23 cellular contexts compared by ENCODE assay signal in genomic region chr20:46937140-46937523, GRCh38. TPM values are rescaled to one million over a fixed set of nuclear protein-coding genes. Genes with fewer than 3 reads are reported as not detected.
DNase-seq lines count a peak whose midpoint lies in the region; ATAC-seq, FAIRE-seq and TF ChIP-seq lines count a peak whose summit lies in the region.
"Had no signal": no experiment of that assay in that cellular context is flagged by ENCODE, and none has a peak within 500 bp of the region (broad histone marks: within the 10 kb centered on the region; RNA-seq: fewer than 3 reads in every experiment).

No MANE protein-coding gene starts in this region.

- peak overlapping the region; percentile 76 to 82 (median 80) for H3K27ac Mint-ChIP-seq in nephron
- H3K27ac Mint-ChIP-seq: B cell; CD4-positive, CD25-positive, alpha-beta regulatory T cell; CD8-positive, alpha-beta T cell had no signal

- no peaks in the 10 kb centered on the region for H3K9me3 Mint-ChIP-seq in nephron
- H3K9me3 Mint-ChIP-seq: CD8-positive, alpha-beta T cell had no signal

- POLR2A ChIA-PET in HepG2 (lab: Yijun Ruan, JAX) (no interaction called here), K562 (lab: Yijun Ruan, JAX) (interaction anchor here (1.2 kb wide), 1 partner anchor 10 kb away, joined by 5 read pairs; no protein-coding TSS in a partner anchor)

- BruUV-seq in HepG2 (replicated peaks; lab: Mats Ljungman, UMichigan) (no TSS peak), K562 (replicated peaks; lab: Mats Ljungman, UMichigan) (no TSS peak)

- peaks cover 6% of the 10 kb centered on the region for H3K27me3 Mint-ChIP-seq in nephron (ENCODE audit: low read depth)

- no peaks in the 10 kb centered on the region for H4K20me1 ChIP-seq in HepG2 (ENCODE audit: insufficient read depth, low read length)
- peaks cover 4% of the 10 kb centered on the region; the same call in 1 of the 2 replicates for H4K20me1 ChIP-seq in K562 (replicated peaks; ENCODE audit: control insufficient read depth, insufficient read depth, low read length)
- H4K20me1 ChIP-seq: BLaER1 had no signal

- H3K4me1 Mint-ChIP-seq in nephron: peaks cover 47% of the 10 kb centered on the region
- H3K4me1 Mint-ChIP-seq: B cell; CD4-positive, CD25-positive, alpha-beta regulatory T cell had no signal

- H3K36me3 Mint-ChIP-seq in nephron (ENCODE audit: low read depth): no peaks in the 10 kb centered on the region
- H3K36me3 Mint-ChIP-seq: CD4-positive, CD25-positive, alpha-beta regulatory T cell; CD8-positive, alpha-beta T cell had no signal

- intact Hi-C loops in HepG2 (cut with micrococcal nuclease; ENCODE audit: unreplicated experiment) (no loop called here), right lobe of liver (cut with DNase I) (no loop called here), K562 (cut with micrococcal nuclease) (no loop called here), thyroid gland (cut with DNase I) (no loop called here)

- FAIRE-seq in HepG2 (lab: Jason Lieb, UNC): no peak
- no peak for FAIRE-seq in K562 (lab: Jason Lieb, UNC)
- FAIRE-seq: A204.1, G401.6, GM12892, H54 had no signal

- H3K4me2 ChIP-seq in HepG2 (ENCODE audit: low read depth, low read length): no peak overlapping the region
- no peak overlapping the region for H3K4me2 ChIP-seq in K562 (ENCODE audit: insufficient read depth, low read length)
- H3K4me2 ChIP-seq: BLaER1 had no signal

- CTCF ChIA-PET in HepG2 (lab: Yijun Ruan, JAX; ENCODE audit: low intra/inter-chr PET ratio, low total read pairs): no interaction called here
- CTCF ChIA-PET in K562 (lab: Yijun Ruan, JAX; ENCODE audit: low intra/inter-chr PET ratio): no interaction called here

- in situ Hi-C loops in HepG2 (cut with HindIII; ENCODE audit: extremely low pct_ligation_motif_present, low pct_unique_long_range_greater_than_20kb): no loop called here
- in situ Hi-C loops in K562 (cut with MboI): no loop called here

- H3K79me2 ChIP-seq in HepG2 (ENCODE audit: insufficient read depth, low read length) (no peaks in the 10 kb centered on the region), K562 (ENCODE audit: control insufficient read depth, insufficient read depth, low read length) (no peaks in the 10 kb centered on the region)

- no peak for TF ChIP-seq RAD21 in HepG2 (CRISPR knock-in tag; IDR thresholded peaks at IDR 0.05)
- no peak for TF ChIP-seq RAD21 in K562 (CRISPR knock-in tag; conservative IDR thresholded peaks at IDR 0.05 in 1 of 2, IDR thresholded peaks at IDR 0.05 in 1 of 2)

- ATAC-seq in HepG2 (no peak), right lobe of liver (no peak), K562 (no peak)
- ATAC-seq: CD8-positive, alpha-beta T cell had no signal

- peaks cover 8 to 31% of the 10 kb centered on the region in 2 experiments; a peak in 4 of 5 replicates for H3K27me3 ChIP-seq in HepG2 (ENCODE audit: control insufficient read depth in 1 of 2, insufficient read depth in 2 of 2, low read length in 2 of 2)
- H3K27me3 ChIP-seq in right lobe of liver: no peaks in the 10 kb centered on the region
- peaks cover 7 to 19% of the 10 kb centered on the region in 2 experiments; a peak in 4 of 5 replicates for H3K27me3 ChIP-seq in K562 (ENCODE audit: control insufficient read depth in 2 of 2, insufficient read depth in 2 of 2, low read length in 2 of 2)
- no peaks in the 10 kb centered on the region for H3K27me3 ChIP-seq in thyroid gland
- H3K27me3 ChIP-seq: BLaER1 had no signal

- H3K27ac ChIP-seq in HepG2 (ENCODE audit: extremely low read length, insufficient read depth, low read length): no peak overlapping the region
- no peak overlapping the region for H3K27ac ChIP-seq in right lobe of liver
- no peak overlapping the region for H3K27ac ChIP-seq in K562 (ENCODE audit: extremely low read depth, low read depth, low read length)
- H3K27ac ChIP-seq in thyroid gland: peak overlapping the region; percentile 60 to 85 (median 66)
- H3K27ac ChIP-seq: 22Rv1, BLaER1, C4-2B had no signal

- H3K4me3 Mint-ChIP-seq in nephron: peak overlapping the region in 1 of 3 experiments; percentile 1
- H3K4me3 Mint-ChIP-seq: B cell; CD4-positive, CD25-positive, alpha-beta regulatory T cell; CD8-positive, alpha-beta T cell had no signal

- no peak for DNase-seq in HepG2 (ENCODE audit: low spot score)
- DNase-seq in right lobe of liver: no peak
- DNase-seq in K562 (ENCODE audit: extremely low read depth in 1 of 4, low spot score in 3 of 4): no peak
- DNase-seq in thyroid gland: no peak
- no peak for DNase-seq in activated T-cell treated with anti-CD3 and anti-CD28 coated beads, Interleukin-2, amount 50 U/mL, for 1 hour
- DNase-seq in stimulated activated CD4-positive, alpha-beta T cell treated with anti-CD3 and anti-CD28 coated beads, Interleukin-4, amount 100 ng/mL, for 4 hours: no peak
- DNase-seq in NCI-H146 (lab: John Stamatoyannopoulos, UW): no peak
- DNase-seq: Caco-2; CD4-positive, CD25-positive, alpha-beta regulatory T cell; CD8-positive, alpha-beta T cell; DMS153; DND-41; GOT3 had no signal

- no peak overlapping the region for H2AFZ ChIP-seq in HepG2 (ENCODE audit: low read length)
- no peak overlapping the region for H2AFZ ChIP-seq in K562 (ENCODE audit: low read depth, low read length)

- no peak for TF ChIP-seq POLR2A in HepG2 (IDR thresholded peaks at IDR 0.05; ENCODE audit: insufficient read depth in 1 of 2, low read depth in 2 of 2, low read length in 2 of 2)
- TF ChIP-seq POLR2A in right lobe of liver (IDR thresholded peaks at IDR 0.05): no peak
- TF ChIP-seq POLR2A in K562 (conservative IDR thresholded peaks at IDR 0.05): no peak
- no peak for TF ChIP-seq POLR2A in thyroid gland (IDR thresholded peaks at IDR 0.05)

- TF ChIP-seq EP300 in HepG2 (IDR thresholded peaks at IDR 0.05; ENCODE audit: low read depth in 2 of 2, low read length in 2 of 2) (no peak), HepG2 (CRISPR knock-in tag; IDR thresholded peaks at IDR 0.05; ENCODE audit: borderline replicate concordance) (no peak), K562 (IDR thresholded peaks at IDR 0.05; ENCODE audit: low read length) (no peak)

- H3K36me3 ChIP-seq in HepG2 (replicated peaks in 1 of 2; ENCODE audit: control insufficient read depth in 1 of 2, insufficient read depth in 2 of 2, low read length in 2 of 2): no peaks in the 10 kb centered on the region
- H3K36me3 ChIP-seq in right lobe of liver: no peaks in the 10 kb centered on the region
- no peaks in the 10 kb centered on the region for H3K36me3 ChIP-seq in K562 (ENCODE audit: control insufficient read depth, insufficient read depth, low read length)
- H3K36me3 ChIP-seq in thyroid gland: no peaks in the 10 kb centered on the region
- H3K36me3 ChIP-seq: BLaER1, HAP-1 had no signal

- H3K4me1 ChIP-seq in HepG2 (ENCODE audit: insufficient read depth, low read length) (no peaks in the 10 kb centered on the region), right lobe of liver (no peaks in the 10 kb centered on the region), K562 (replicated peaks in 1 of 2; ENCODE audit: control insufficient read depth in 2 of 2, insufficient read depth in 2 of 2, low read length in 2 of 2) (no peaks in the 10 kb centered on the region; a peak in 1 of 5 replicates), thyroid gland (peaks cover 30 to 32% of the 10 kb centered on the region in 2 donors)
- H3K4me1 ChIP-seq: BLaER1, Caco-2, HAP-1 had no signal

- H3K9me3 ChIP-seq in HepG2 (ENCODE audit: low read length): no peaks in the 10 kb centered on the region
- no peaks in the 10 kb centered on the region for H3K9me3 ChIP-seq in right lobe of liver
- H3K9me3 ChIP-seq in K562 (replicated peaks; ENCODE audit: control insufficient read depth, insufficient read depth, low read depth, low read length): no peaks in the 10 kb centered on the region
- H3K9me3 ChIP-seq in thyroid gland: no peaks in the 10 kb centered on the region
- H3K9me3 ChIP-seq: BLaER1, Caco-2, HAP-1 had no signal

- 39% methylated on average over 4 of the region's 4 CpGs for WGBS in HepG2 (ENCODE audit: low lambda C conversion rate)
- WGBS in right lobe of liver (ENCODE audit: insufficient coverage, low coverage, low lambda C conversion rate, missing lambda C conversion rate): 74% methylated on average over 3 of the region's 4 CpGs
- 41% methylated on average over 4 of the region's 4 CpGs for WGBS in K562 (ENCODE audit: insufficient coverage, low coverage, missing lambda C conversion rate)
- WGBS in thyroid gland, 2 donors: 69 to 72% methylated on average over 4 of the region's 4 CpGs

- no peak overlapping the region for H3K9ac ChIP-seq in HepG2 (ENCODE audit: insufficient read depth, low read depth, low read length)
- H3K9ac ChIP-seq in K562 (ENCODE audit: insufficient read depth in 1 of 2, low read depth in 2 of 2, low read length in 2 of 2): no peak overlapping the region
- H3K9ac ChIP-seq: BLaER1 had no signal

- TF ChIP-seq CTCF in HepG2 (CRISPR knock-in tag; IDR thresholded peaks at IDR 0.05) (no peak), right lobe of liver (IDR thresholded peaks at IDR 0.05) (no peak), K562 (IDR thresholded peaks at IDR 0.05 in 2 of 3, conservative IDR thresholded peaks at IDR 0.05 in 1 of 3; ENCODE audit: insufficient read depth in 2 of 3, low read depth in 1 of 3, low read length in 3 of 3) (no peak), nephron (IDR thresholded peaks at IDR 0.05; ENCODE audit: unreplicated experiment in 3 of 3) (no peak), thyroid gland (IDR thresholded peaks at IDR 0.05) (no peak)

- H3K9me1 ChIP-seq in K562 (ENCODE audit: control insufficient read depth, insufficient read depth, low read length): no peaks in the 10 kb centered on the region

- no peak overlapping the region for H3K4me3 ChIP-seq in HepG2 (replicated peaks in 1 of 3; ENCODE audit: insufficient read depth in 1 of 3, low read depth in 2 of 3, low read length in 3 of 3)
- no peak overlapping the region for H3K4me3 ChIP-seq in right lobe of liver
- H3K4me3 ChIP-seq in K562: no peak overlapping the region
- H3K4me3 ChIP-seq in thyroid gland (replicated peaks in 1 of 3): no peak overlapping the region
- H3K4me3 ChIP-seq: BLaER1, HAP-1 had no signal

RNA-seq across cellular contexts. Expression of gene EYA2, which starts 42.5 kb away (rescaled TPM):
- total RNA-seq in HepG2 (2016; rRNA removed; fragmentation: Illumina TruSeq; extraction: Trizol): not detected in 2 replicates
- total RNA-seq in HepG2 (2016; cell fraction: cytosol; rRNA removed; fragmentation: Illumina TruSeq; extraction: Trizol; ENCODE audit: low read depth): not detected in 2 replicates
- total RNA-seq in HepG2 (2016; cell fraction: insoluble cytoplasmic fraction; rRNA removed; fragmentation: Illumina TruSeq; extraction: Trizol): not detected in 2 replicates
- not detected in 2 replicates for total RNA-seq in HepG2 (2016; cell fraction: membrane; rRNA removed; fragmentation: Illumina TruSeq; extraction: Trizol)
- total RNA-seq in HepG2 (2016; cell fraction: nucleus; rRNA removed; fragmentation: Illumina TruSeq; extraction: Trizol): not detected in 2 replicates
- not detected in 2 replicates for polyA plus RNA-seq in HepG2 (2011; rRNA removed)
- polyA plus RNA-seq in HepG2 (2011; cell fraction: cytosol; rRNA removed): not detected in 2 replicates
- not detected in 2 replicates for polyA plus RNA-seq in HepG2 (2011; cell fraction: nucleus; rRNA removed)
- polyA plus RNA-seq in HepG2 (2012): not detected in 2 replicates
- not detected in 2 replicates for polyA plus RNA-seq in HepG2 (2016; cell fraction: cytosol; fragmentation: Illumina TruSeq; extraction: Trizol; ENCODE audit: low read depth)
- polyA plus RNA-seq in HepG2 (2016; cell fraction: insoluble cytoplasmic fraction; fragmentation: Illumina TruSeq; extraction: Trizol; ENCODE audit: low read depth): not detected in 2 replicates
- polyA plus RNA-seq in HepG2 (2016; cell fraction: membrane; fragmentation: Illumina TruSeq; extraction: Trizol; ENCODE audit: low read depth): not detected in 2 replicates
- polyA plus RNA-seq in HepG2 (2016; cell fraction: nucleus; fragmentation: Illumina TruSeq; extraction: Trizol; ENCODE audit: insufficient read depth, low read depth): not detected in 2 replicates
- not detected in 2 replicates for polyA minus RNA-seq in HepG2 (2011; rRNA and poly(A)+ RNA removed; ENCODE audit: low replicate concordance)
- not detected in 2 replicates for polyA minus RNA-seq in HepG2 (2011; cell fraction: cytosol; rRNA and poly(A)+ RNA removed)
- polyA minus RNA-seq in HepG2 (2011; cell fraction: nucleus; rRNA and poly(A)+ RNA removed): not detected in 2 replicates
- total RNA-seq in right lobe of liver: 1 to 10 TPM in 1 of 6 experiments, under 1 TPM in 5; 0.12 to 3.0 (median 0.49) TPM
- not detected in 2 replicates for total RNA-seq in K562 (2011; cell fraction: chromatin; rRNA removed; ENCODE audit: low replicate concordance)
- total RNA-seq in K562 (2011; cell fraction: nucleolus; rRNA removed): not detected in 2 replicates
- not detected in 2 replicates for total RNA-seq in K562 (2011; cell fraction: nucleoplasm; rRNA removed)
- not detected in 2 replicates for total RNA-seq in K562 (2014; rRNA removed)
- total RNA-seq in K562 (2014; rRNA removed; fragmentation: Illumina TruSeq; extraction: Trizol): not detected in 2 replicates
- total RNA-seq in K562 (2015; rRNA removed; fragmentation: Illumina TruSeq; extraction: Trizol): not detected in 2 replicates
- total RNA-seq in K562 (2021): not detected in 2 replicates
- polyA plus RNA-seq in K562 (2011; rRNA removed): not detected in 2 replicates
- polyA plus RNA-seq in K562 (2011; cell fraction: cytosol; rRNA removed): not detected in 2 replicates
- not detected in 2 replicates for polyA plus RNA-seq in K562 (2011; cell fraction: nucleus; rRNA removed)
- polyA plus RNA-seq in K562 (2012): 0.06 TPM in 1 of 2 replicates, not detected in the other
- polyA plus RNA-seq in K562 (2014; fragmentation: Illumina TruSeq; extraction: Trizol): not detected in 2 replicates
- under 1 TPM in 1 of 2 experiments, not detected in 1; 0.03 TPM for polyA plus RNA-seq in K562 (2014; fragmentation: Nextera tagmentation; extraction: Ambion mirVana)
- polyA plus RNA-seq in K562 (2014; rRNA removed): not detected in 2 replicates
- not detected in 2 replicates for polyA minus RNA-seq in K562 (2011; rRNA and poly(A)+ RNA removed)
- not detected in 2 replicates for polyA minus RNA-seq in K562 (2011; cell fraction: cytosol; rRNA and poly(A)+ RNA removed)
- polyA minus RNA-seq in K562 (2011; cell fraction: nucleus; rRNA and poly(A)+ RNA removed): not detected in 2 replicates
- total RNA-seq in thyroid gland: 10 to 100 TPM in 3 of 4 donors, 1 to 10 TPM in 1; 9.9 to 20.1 (median 13.8) TPM
- total RNA-seq: CD4-positive, CD25-positive, alpha-beta regulatory T cell; CD8-positive, alpha-beta T cell had no signal
- polyA plus RNA-seq: CD4-positive, CD25-positive, alpha-beta regulatory T cell had no signal

Comparison
In these comparisons a context has a peak if more than half of its experiments do, and no peak if none do; other contexts are left out.
1. H3K27ac ChIP-seq: peak in thyroid gland (3 of 3); none in HepG2 (single experiment), right lobe of liver (0 of 3) and K562 (single experiment).
2. Of the 241 proteins assayed by ChIP-seq in both HepG2 and K562: peak only in HepG2: none; only in K562: ZFP36; in both: none; in neither: 240.